8 cellular contexts compared by ENCODE assay signal in the genomic region with DNA sequence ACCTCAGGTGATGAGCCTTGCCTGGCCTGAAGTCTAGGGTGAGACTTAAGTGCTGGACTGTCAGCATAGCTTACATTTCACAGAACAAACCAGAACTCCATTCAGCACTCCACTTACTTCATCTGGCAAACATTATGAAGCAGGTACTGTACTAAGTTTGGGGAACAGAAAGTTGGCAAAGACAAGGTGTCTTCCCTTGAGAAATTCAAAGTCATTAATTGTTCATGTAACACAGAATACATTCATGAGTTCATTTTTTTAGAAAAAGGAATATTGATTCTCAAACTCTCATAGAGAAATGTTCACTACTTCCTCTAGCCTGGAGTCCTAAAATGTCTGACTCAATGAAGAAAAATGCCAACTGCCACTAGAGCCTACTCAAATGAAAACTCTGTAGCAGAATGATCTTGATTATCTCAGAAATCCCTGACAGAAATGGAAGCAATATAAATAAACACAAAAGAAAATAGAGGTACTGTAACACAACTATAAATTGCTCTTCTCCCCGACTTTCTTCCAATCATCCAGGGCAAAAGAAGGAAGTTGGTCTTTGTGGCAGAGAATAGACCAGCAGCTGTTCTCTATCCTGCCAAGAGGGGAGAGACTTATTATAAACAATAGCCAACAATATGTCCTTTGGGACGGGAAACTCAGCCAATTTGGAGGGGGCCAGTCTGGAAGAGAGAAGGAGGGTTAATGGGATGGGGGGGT.
DNase-seq lines count a peak whose midpoint lies in the region; ATAC-seq, FAIRE-seq and TF ChIP-seq lines count a peak whose summit lies in the region.

No MANE protein-coding gene starts in this region.

- H3K9me3 ChIP-seq in GM12878 (replicated peaks; ENCODE audit: control insufficient read depth, insufficient read depth, low read length) (no peaks in the 10 kb centered on the region), skeletal muscle satellite cell (replicated peaks; ENCODE audit: low read length) (no peaks in the 10 kb centered on the region)

- peak overlapping the region; percentile 76 for H3K4me2 ChIP-seq in GM12878 (ENCODE audit: control insufficient read depth, insufficient read depth)
- H3K4me2 ChIP-seq in skeletal muscle satellite cell (ENCODE audit: low read length) = peak overlapping the region; percentile 55

- peaks cover 78% of the 10 kb centered on the region for H3K4me1 Mint-ChIP-seq in activated CD4-positive, alpha-beta memory T cell treated with anti-CD3 and anti-CD28 coated beads for 36 hours (ENCODE audit: low read depth)
- H3K4me1 Mint-ChIP-seq in activated CD4-positive, alpha-beta memory T cell treated with anti-CD3 and anti-CD28 coated beads, Interleukin-2, amount 10 ng/mL, durations not matched to agents 7 days and 5 days = peaks cover 39% of the 10 kb centered on the region

- no peaks in the 10 kb centered on the region for H3K9me3 Mint-ChIP-seq in activated CD4-positive, alpha-beta memory T cell treated with anti-CD3 and anti-CD28 coated beads for 36 hours
- H3K9me3 Mint-ChIP-seq in activated CD4-positive, alpha-beta memory T cell treated with anti-CD3 and anti-CD28 coated beads, Interleukin-2, amount 10 ng/mL, durations not matched to agents 7 days and 5 days = no peaks in the 10 kb centered on the region

- in situ Hi-C loops in GM12878 (cut with MboI) = loop anchor here (5.0 kb wide), 1 partner anchor 339 kb away; a partner anchor contains a TSS

- BruUV-seq in GM12878 (replicated peaks; lab: Mats Ljungman, UMichigan) = no TSS peak

- RAD21 ChIA-PET in GM12878 (lab: Charles Lee; ENCODE audit: unreplicated experiment) = interaction anchor here (1.0 to 9.0 kb wide), 6 partner anchors 22 to 286 kb away, joined by 3 to 213 read pairs (median 16); a partner anchor contains a TSS

- peaks cover 3% of the 10 kb centered on the region for H3K79me2 ChIP-seq in GM12878 (ENCODE audit: control insufficient read depth, insufficient read depth, low read length)

- peak overlapping the region; percentile 17; the same call in 1 of the 2 replicates for H3K9ac ChIP-seq in GM12878 (ENCODE audit: control insufficient read depth, insufficient read depth, low read length)
- peak overlapping the region; percentile 32 for H3K9ac ChIP-seq in skeletal muscle satellite cell (ENCODE audit: low read depth, low read length)

- peaks cover 25% of the 10 kb centered on the region for H3K36me3 Mint-ChIP-seq in activated CD4-positive, alpha-beta memory T cell treated with anti-CD3 and anti-CD28 coated beads for 36 hours
- peaks cover 19% of the 10 kb centered on the region for H3K36me3 Mint-ChIP-seq in activated CD4-positive, alpha-beta memory T cell treated with anti-CD3 and anti-CD28 coated beads, Interleukin-2, amount 10 ng/mL, durations not matched to agents 7 days and 5 days (ENCODE audit: low read depth)

- FAIRE-seq in GM12878 (lab: Jason Lieb, UNC) = no peak

- no peak for TF ChIP-seq RAD21 in GM12878 (IDR thresholded peaks at IDR 0.05; ENCODE audit: insufficient read depth, low read depth, low read length)

- ATAC-seq in GM12878 (peak; percentile 71), HG03196 (IDR thresholded peaks at IDR 0.05; ENCODE audit: unreplicated experiment) (no peak), GM19467 (IDR thresholded peaks at IDR 0.05; ENCODE audit: unreplicated experiment) (no peak)

- no peaks in the 10 kb centered on the region for H3K27me3 Mint-ChIP-seq in activated CD4-positive, alpha-beta memory T cell treated with anti-CD3 and anti-CD28 coated beads for 36 hours
- no peaks in the 10 kb centered on the region for H3K27me3 Mint-ChIP-seq in activated CD4-positive, alpha-beta memory T cell treated with anti-CD3 and anti-CD28 coated beads, Interleukin-2, amount 10 ng/mL, durations not matched to agents 7 days and 5 days

- no peaks in the 10 kb centered on the region for H4K20me1 ChIP-seq in GM12878 (ENCODE audit: control insufficient read depth, insufficient read depth)

- POLR2A ChIA-PET in activated CD4-positive, alpha-beta memory T cell treated with anti-CD3 and anti-CD28 coated beads for 36 hours (lab: Charles Lee) = interaction anchor here (1.4 to 1.6 kb wide), 4 partner anchors 9 to 290 kb away, joined by 5 to 7 read pairs (median 5); a partner anchor contains a TSS
- POLR2A ChIA-PET in activated CD4-positive, alpha-beta memory T cell treated with anti-CD3 and anti-CD28 coated beads, Interleukin-2, amount 10 ng/mL, durations not matched to agents 7 days and 5 days (lab: Charles Lee) = interaction anchor here (3.0 kb wide), 1 partner anchor 290 kb away, joined by 13 read pairs; a partner anchor contains a TSS
- POLR2A ChIA-PET in GM12878 (lab: Charles Lee) = interaction anchor here (0.6 to 2.0 kb wide), 6 partner anchors 9 to 290 kb away, joined by 3 to 6 read pairs (median 4); a partner anchor contains a TSS

- H3K4me1 ChIP-seq in GM12878 (ENCODE audit: control insufficient read depth, insufficient read depth, low read length) = peaks cover 27% of the 10 kb centered on the region
- H3K4me1 ChIP-seq in skeletal muscle satellite cell (ENCODE audit: control insufficient read depth, insufficient read depth, low read length) = peaks cover 50% of the 10 kb centered on the region

- DNase-seq in activated CD4-positive, alpha-beta memory T cell treated with anti-CD3 and anti-CD28 coated beads for 36 hours = no peak
- DNase-seq in activated CD4-positive, alpha-beta memory T cell treated with anti-CD3 and anti-CD28 coated beads, Interleukin-2, amount 10 ng/mL, durations not matched to agents 7 days and 5 days = no peak
- DNase-seq in HS-27A (ENCODE audit: low read depth) (peak; percentile 60), GM12878 (ENCODE audit: low read depth, low spot score) (peak; percentile 53), NCI-H2081 treated with DMSO at 0.1 percent for 48 hours (lab: John Stamatoyannopoulos, UW) (no peak)

- CTCF ChIA-PET in activated CD4-positive, alpha-beta memory T cell treated with anti-CD3 and anti-CD28 coated beads for 36 hours (lab: Charles Lee) = interaction anchor here (0.6 to 5.2 kb wide), 5 partner anchors 9 to 341 kb away, joined by 3 to 78 read pairs (median 9); a partner anchor contains a TSS
- CTCF ChIA-PET in activated CD4-positive, alpha-beta memory T cell treated with anti-CD3 and anti-CD28 coated beads, Interleukin-2, amount 10 ng/mL, durations not matched to agents 7 days and 5 days (lab: Charles Lee) = interaction anchor here (3.4 to 8.9 kb wide), 2 partner anchors 289 to 336 kb away, joined by 19 to 138 read pairs; a partner anchor contains a TSS
- CTCF ChIA-PET in GM12878 (lab: Yijun Ruan, JAX) = interaction anchor here (1.0 to 9.5 kb wide), 11 partner anchors 10 to 341 kb away, joined by 3 to 256 read pairs (median 6); a partner anchor contains a TSS

- H2AFZ ChIP-seq in GM12878 (ENCODE audit: control insufficient read depth, low read depth, low read length) = no peak overlapping the region; the same call in 1 of the 2 replicates

- TF ChIP-seq EP300 in GM12878 (IDR thresholded peaks at IDR 0.05; ENCODE audit: borderline replicate concordance in 1 of 2, control insufficient read depth in 1 of 2, low read depth in 2 of 2, low read length in 2 of 2) = peak; percentile 5 to 85; a peak in 3 of 4 replicates

- H3K36me3 ChIP-seq in GM12878 (ENCODE audit: control insufficient read depth in 2 of 2, insufficient read depth in 2 of 2, low read length in 1 of 2) = no peaks in the 10 kb centered on the region; a peak in 2 of 4 replicates
- no peaks in the 10 kb centered on the region for H3K36me3 ChIP-seq in skeletal muscle satellite cell (ENCODE audit: insufficient read depth, low read length)

- SMC1A ChIA-PET in GM12878 (lab: Charles Lee; ENCODE audit: uncharacterized antibody, unreplicated experiment) = interaction anchor here (0.7 to 9.3 kb wide), 23 partner anchors 10 to 371 kb away, joined by 3 to 184 read pairs (median 4); a partner anchor contains a TSS

- H3K27ac Mint-ChIP-seq in activated CD4-positive, alpha-beta memory T cell treated with anti-CD3 and anti-CD28 coated beads for 36 hours = peak overlapping the region; percentile 40
- H3K27ac Mint-ChIP-seq in activated CD4-positive, alpha-beta memory T cell treated with anti-CD3 and anti-CD28 coated beads, Interleukin-2, amount 10 ng/mL, durations not matched to agents 7 days and 5 days = no peak overlapping the region

- no peaks in the 10 kb centered on the region for H3K27me3 ChIP-seq in GM12878 (replicated peaks in 1 of 2; ENCODE audit: control insufficient read depth in 2 of 2, insufficient read depth in 2 of 2, low read length in 1 of 2)
- H3K27me3 ChIP-seq in skeletal muscle satellite cell (ENCODE audit: control insufficient read depth, insufficient read depth, low read length) = no peaks in the 10 kb centered on the region

- WGBS in GM12878 (ENCODE audit: insufficient coverage, insufficient replicate concordance, low lambda C conversion rate, missing lambda C conversion rate) = 67% methylated on average over 2 of the region's 2 CpGs

- TF ChIP-seq CTCF in GM12878 (IDR thresholded peaks at IDR 0.05 in 2 of 3, conservative IDR thresholded peaks at IDR 0.05 in 1 of 3; ENCODE audit: control insufficient read depth in 2 of 3, extremely low read depth in 1 of 3, insufficient read depth in 1 of 3, low read depth in 3 of 3, low read length in 3 of 3) = no peak

- intact Hi-C loops in activated CD4-positive, alpha-beta memory T cell treated with anti-CD3 and anti-CD28 coated beads for 36 hours (cut with micrococcal nuclease) = loop anchor here (1.0 to 2.0 kb wide), 2 partner anchors 9 to 16 kb away; no protein-coding TSS in a partner anchor
- intact Hi-C loops in GM12878 (cut with micrococcal nuclease; ENCODE audit: unreplicated experiment) = loop anchor here (1.0 to 5.0 kb wide), 5 partner anchors 41 to 337 kb away; a partner anchor contains a TSS

- peak overlapping the region; percentile 71 for H3K27ac ChIP-seq in GM12878 (ENCODE audit: control insufficient read depth, insufficient read depth)

- no peak overlapping the region for H3K4me3 Mint-ChIP-seq in activated CD4-positive, alpha-beta memory T cell treated with anti-CD3 and anti-CD28 coated beads for 36 hours
- no peak overlapping the region for H3K4me3 Mint-ChIP-seq in activated CD4-positive, alpha-beta memory T cell treated with anti-CD3 and anti-CD28 coated beads, Interleukin-2, amount 10 ng/mL, durations not matched to agents 7 days and 5 days

- TF ChIP-seq POLR2A in GM12878 (IDR thresholded peaks at IDR 0.05; ENCODE audit: low read depth, low read length) = no peak

- H3K4me3 ChIP-seq in GM12878 (no peak overlapping the region), skeletal muscle satellite cell (ENCODE audit: low read length) (peak overlapping the region; percentile 7)

TF ChIP-seq in GM12878, 131 proteins besides CTCF, POLR2A, EP300 and RAD21 (continues in another document):
- TF ChIP-seq SPI1 (IDR thresholded peaks at IDR 0.05; ENCODE audit: borderline replicate concordance, insufficient read depth, low read depth, low read length) = peak; percentile 85
- no peak for TF ChIP-seq LARP7 (IDR thresholded peaks at IDR 0.05)
- TF ChIP-seq POU2F2 (IDR thresholded peaks at IDR 0.05; ENCODE audit: borderline replicate concordance, low read depth, low read length) = no peak
- no peak for TF ChIP-seq SP1 (IDR thresholded peaks at IDR 0.05; ENCODE audit: low read depth, low read length)
- TF ChIP-seq SREBF2 (IDR thresholded peaks at IDR 0.05; ENCODE audit: low read length) = no peak
- TF ChIP-seq SUZ12 (IDR thresholded peaks at IDR 0.05; ENCODE audit: unreplicated experiment) = no peak

Comparison
In these comparisons a context has a peak if more than half of its experiments do, and no peak if none do; other contexts are left out.
1. DNase-seq: peak in HS-27A (single experiment) and GM12878 (single experiment); none in activated CD4-positive, alpha-beta memory T cell treated with anti-CD3 and anti-CD28 coated beads for 36 hours (single experiment), activated CD4-positive, alpha-beta memory T cell treated with anti-CD3 and anti-CD28 coated beads, Interleukin-2, amount 10 ng/mL, durations not matched to agents 7 days and 5 days (single experiment) and NCI-H2081 treated with DMSO at 0.1 percent for 48 hours (single experiment).